17 cellular contexts compared by ENCODE assay signal in the genomic region with DNA sequence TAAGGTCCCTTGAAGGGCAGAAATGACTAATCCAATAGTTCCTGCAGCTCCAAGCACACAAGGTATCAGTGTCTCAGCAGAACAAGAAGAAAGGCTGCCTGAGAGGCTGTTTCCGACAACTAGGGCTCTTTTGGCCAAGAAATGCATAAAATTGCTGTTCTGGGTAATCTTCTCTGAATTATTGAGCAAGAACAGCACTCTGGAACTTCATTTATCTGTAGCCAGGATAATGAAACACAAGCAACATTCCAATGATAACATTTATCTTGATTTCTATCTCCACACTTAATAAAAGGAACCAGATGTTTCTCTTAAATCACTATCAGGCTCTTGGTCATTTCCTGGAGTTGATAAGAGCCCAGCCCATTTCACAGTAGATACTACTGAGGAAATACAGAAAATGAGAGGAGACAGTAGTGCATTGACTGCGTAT. TPM values are rescaled to one million over a fixed set of nuclear protein-coding genes. Genes with fewer than 3 reads are reported as not detected.
DNase-seq lines count a peak whose midpoint lies in the region; ATAC-seq and TF ChIP-seq lines count a peak whose summit lies in the region.
"Had no signal": no experiment of that assay in that cellular context is flagged by ENCODE, and none has a peak within 500 bp of the region (broad histone marks: within the 10 kb centered on the region; RNA-seq: fewer than 3 reads in every experiment).

No MANE protein-coding gene starts in this region.

- intact Hi-C loops in esophagus squamous epithelium (cut with DNase I) = no loop called here

- DNase-seq in GM03348 (ENCODE audit: low spot score) (peak; percentile 25), adipocyte (ENCODE audit: low read depth) (peak; percentile 64), fibroblast of the conjunctiva (ENCODE audit: low read depth) (peak; percentile 26), SW480 (ENCODE audit: low spot score) (no peak), esophagus squamous epithelium (lab: John Stamatoyannopoulos, UW) (no peak)
- DNase-seq: CD8-positive, alpha-beta T cell; H7; immature natural killer cell; NCI-H2171; Peyer's patch; stimulated activated CD4-positive, alpha-beta T cell treated with anti-CD3 and anti-CD28 coated beads, Interleukin-4, amount 100 ng/mL, for 24 hours; tibial artery had no signal

- H3K27me3 ChIP-seq in adipocyte (replicated peaks; ENCODE audit: control insufficient read depth, insufficient read depth, low read length) = no peaks in the 10 kb centered on the region
- no peaks in the 10 kb centered on the region for H3K27me3 ChIP-seq in skeletal muscle satellite cell (ENCODE audit: control insufficient read depth, insufficient read depth, low read length)
- no peaks in the 10 kb centered on the region for H3K27me3 ChIP-seq in esophagus squamous epithelium
- H3K27me3 ChIP-seq: neutrophil, Peyer's patch, tibial artery had no signal

- WGBS in esophagus squamous epithelium, 2 donors = 72 to 74% methylated on average over 2 of the region's 2 CpGs

- no peak for ATAC-seq in HG02981 (IDR thresholded peaks at IDR 0.05; ENCODE audit: unreplicated experiment)
- ATAC-seq in HG03460 (IDR thresholded peaks at IDR 0.05; ENCODE audit: unreplicated experiment) = no peak
- ATAC-seq: CD8-positive, alpha-beta T cell; GM12878 had no signal

- H3K4me3 ChIP-seq in adipocyte (ENCODE audit: low read length) (no peak overlapping the region), skeletal muscle satellite cell (ENCODE audit: low read length) (no peak overlapping the region), esophagus squamous epithelium (no peak overlapping the region)
- H3K4me3 ChIP-seq: GM12878, Peyer's patch, tibial artery had no signal

- H3K4me1 ChIP-seq in adipocyte (ENCODE audit: control insufficient read depth, insufficient read depth, low read length) (peaks cover 23% of the 10 kb centered on the region), skeletal muscle satellite cell (ENCODE audit: control insufficient read depth, insufficient read depth, low read length) (peaks cover 17% of the 10 kb centered on the region), esophagus squamous epithelium (no peaks in the 10 kb centered on the region)
- H3K4me1 ChIP-seq: Peyer's patch, tibial artery had no signal

- TF ChIP-seq POLR2A in esophagus squamous epithelium (IDR thresholded peaks at IDR 0.05) = no peak

- peak overlapping the region; percentile 11 for H3K4me2 ChIP-seq in skeletal muscle satellite cell (ENCODE audit: low read length)

- H3K9ac ChIP-seq in adipocyte (ENCODE audit: low read length) (no peak overlapping the region), skeletal muscle satellite cell (ENCODE audit: low read depth, low read length) (no peak overlapping the region)

- H3K27ac ChIP-seq in esophagus squamous epithelium = no peak overlapping the region
- H3K27ac ChIP-seq: neutrophil, Peyer's patch, tibial artery had no signal

- no peak for TF ChIP-seq CTCF in esophagus squamous epithelium (IDR thresholded peaks at IDR 0.05)

- H3K9me3 ChIP-seq in adipocyte (ENCODE audit: control insufficient read depth, low read length) (no peaks in the 10 kb centered on the region), skeletal muscle satellite cell (replicated peaks; ENCODE audit: low read length) (no peaks in the 10 kb centered on the region), esophagus squamous epithelium (no peaks in the 10 kb centered on the region)
- H3K9me3 ChIP-seq: neutrophil, Peyer's patch, tibial artery had no signal

- H3K36me3 ChIP-seq in adipocyte (ENCODE audit: control insufficient read depth, insufficient read depth, low read length, severe bottlenecking) = no peaks in the 10 kb centered on the region
- no peaks in the 10 kb centered on the region for H3K36me3 ChIP-seq in skeletal muscle satellite cell (ENCODE audit: insufficient read depth, low read length)
- no peaks in the 10 kb centered on the region for H3K36me3 ChIP-seq in esophagus squamous epithelium
- H3K36me3 ChIP-seq: neutrophil, Peyer's patch, tibial artery had no signal

RNA-seq across cellular contexts. Expression of a gene that starts 17.0 kb away (rescaled TPM):
- 11.1 and 16.0 TPM in 2 replicates for total RNA-seq in skeletal muscle satellite cell (2012; rRNA removed)
- total RNA-seq in esophagus squamous epithelium = 10 to 100 TPM; 10.6 to 25.4 (median 16.7) TPM

RNA-seq across cellular contexts. Expression of a gene that starts 44.9 kb away (rescaled TPM):
- total RNA-seq in skeletal muscle satellite cell (2012; rRNA removed) = 12.9 and 15.5 TPM in 2 replicates
- 10 to 100 TPM in 3 of 4 donors, 1 to 10 TPM in 1; 5.6 to 21.2 (median 16.3) TPM for total RNA-seq in esophagus squamous epithelium

Comparison
In these comparisons a context has a peak if more than half of its experiments do, and no peak if none do; other contexts are left out.
1. DNase-seq: peak in GM03348 (single experiment), adipocyte (single experiment) and fibroblast of the conjunctiva (single experiment); none in SW480 (single experiment) and esophagus squamous epithelium (single experiment).